ENCODE assay signal across 8 cellular contexts in genomic region chr22:21587803-21588611, GRCh38. TPM values are rescaled to one million over a fixed set of nuclear protein-coding genes. Genes with fewer than 3 reads are reported as not detected.
A peak's percentile ranks its signal among the peaks of the same experiment; 100 is the strongest.
DNase-seq lines count a peak whose midpoint lies in the region; ATAC-seq and TF ChIP-seq lines count a peak whose summit lies in the region.

No MANE protein-coding gene starts in this region.

- peaks cover 42% of the 10 kb centered on the region for H3K4me1 Mint-ChIP-seq in activated naive CD8-positive, alpha-beta T cell treated with anti-CD3 and anti-CD28 coated beads for 36 hours

- no peaks in the 10 kb centered on the region for H3K27me3 Mint-ChIP-seq in activated naive CD8-positive, alpha-beta T cell treated with anti-CD3 and anti-CD28 coated beads for 36 hours

- no peaks in the 10 kb centered on the region for H3K9me3 Mint-ChIP-seq in activated naive CD8-positive, alpha-beta T cell treated with anti-CD3 and anti-CD28 coated beads for 36 hours

- peak; percentile 55 for DNase-seq in activated naive CD8-positive, alpha-beta T cell treated with anti-CD3 and anti-CD28 coated beads for 36 hours
- peak; percentile 27 for DNase-seq in occipital lobe (lab: John Stamatoyannopoulos, UW)
- no peak for DNase-seq in central memory CD4-positive, alpha-beta T cell
- no peak for DNase-seq in HuH-7.5 (ENCODE audit: low spot score)
- DNase-seq in NCI-H2227 (lab: John Stamatoyannopoulos, UW; ENCODE audit: unreplicated experiment), result no peak

- H3K27ac Mint-ChIP-seq in activated naive CD8-positive, alpha-beta T cell treated with anti-CD3 and anti-CD28 coated beads for 36 hours, result peak overlapping the region; percentile 88

- H4K20me1 ChIP-seq in DOHH2 (ENCODE audit: control insufficient read depth, insufficient read depth, low read depth, low read length), result peaks cover 44% of the 10 kb centered on the region

- no peaks in the 10 kb centered on the region for H3K9me3 ChIP-seq in DOHH2 (ENCODE audit: control insufficient read depth, insufficient read depth, low read length)

- peak overlapping the region; percentile 20; the same call in 1 of the 2 replicates for H3K4me3 ChIP-seq in DOHH2 (ENCODE audit: low read length)

- H3K27ac ChIP-seq in DOHH2 (ENCODE audit: low read depth, low read length), result peak overlapping the region; percentile 56

- H3K4me3 Mint-ChIP-seq in activated naive CD8-positive, alpha-beta T cell treated with anti-CD3 and anti-CD28 coated beads for 36 hours, result no peak overlapping the region

- H3K27me3 ChIP-seq in DOHH2 (ENCODE audit: control insufficient read depth, low read length), result no peaks in the 10 kb centered on the region

- peaks cover 47% of the 10 kb centered on the region for H3K36me3 ChIP-seq in DOHH2 (ENCODE audit: control insufficient read depth, low read length)

- peaks cover 6% of the 10 kb centered on the region for H3K36me3 Mint-ChIP-seq in activated naive CD8-positive, alpha-beta T cell treated with anti-CD3 and anti-CD28 coated beads for 36 hours

- H3K4me1 ChIP-seq in DOHH2 (ENCODE audit: control insufficient read depth, low read length), result peaks cover 62% of the 10 kb centered on the region

- no peaks in the 10 kb centered on the region for H3K9me2 ChIP-seq in DOHH2 (replicated peaks; ENCODE audit: control insufficient read depth, low read length)

- no peak for TF ChIP-seq CTCF in DOHH2 (IDR thresholded peaks at IDR 0.05; ENCODE audit: low read depth, low read length, poor library complexity, severe bottlenecking)

- H3K79me2 ChIP-seq in DOHH2 (ENCODE audit: control insufficient read depth, low read length), result peaks cover 99% of the 10 kb centered on the region

- peak overlapping the region; percentile 57 for H3K4me2 ChIP-seq in DOHH2 (ENCODE audit: low read length)

- ATAC-seq in GM21381 (IDR thresholded peaks at IDR 0.05; ENCODE audit: unreplicated experiment) (peak; percentile 72), HG03571 (IDR thresholded peaks at IDR 0.05; ENCODE audit: unreplicated experiment) (peak; percentile 82)

- H3F3A ChIP-seq in DOHH2 (ENCODE audit: control insufficient read depth, insufficient read depth), result peaks cover 12% of the 10 kb centered on the region

RNA-seq across cellular contexts. Expression of gene UBE2L3, which starts 20.5 kb away (rescaled TPM):
- total RNA-seq in activated naive CD8-positive, alpha-beta T cell treated with anti-CD3 and anti-CD28 coated beads for 36 hours, result 10 to 100 TPM; 70.0 to 72.9 TPM
- total RNA-seq in occipital lobe, result 23.6 TPM

RNA-seq across cellular contexts. Expression of gene RIMBP3C, which starts 36.7 kb away (rescaled TPM):
- total RNA-seq in activated naive CD8-positive, alpha-beta T cell treated with anti-CD3 and anti-CD28 coated beads for 36 hours, result under 1 TPM; 0.06 to 0.20 TPM
- total RNA-seq in occipital lobe, result 1.6 TPM

RNA-seq across cellular contexts. Expression of gene YDJC, which starts 41.8 kb away (rescaled TPM):
- 10 to 100 TPM; 83.0 to 86.4 TPM for total RNA-seq in activated naive CD8-positive, alpha-beta T cell treated with anti-CD3 and anti-CD28 coated beads for 36 hours
- total RNA-seq in occipital lobe, result 7.0 TPM

RNA-seq across cellular contexts. Expression of gene CCDC116, which starts 44.6 kb away (rescaled TPM):
- under 1 TPM; 0.29 to 0.34 TPM for total RNA-seq in activated naive CD8-positive, alpha-beta T cell treated with anti-CD3 and anti-CD28 coated beads for 36 hours
- 0.16 TPM for total RNA-seq in occipital lobe

RNA-seq across cellular contexts. Expression of gene SDF2L1, which starts 54.1 kb away (rescaled TPM):
- 10 to 100 TPM; 52.6 to 53.8 TPM for total RNA-seq in activated naive CD8-positive, alpha-beta T cell treated with anti-CD3 and anti-CD28 coated beads for 36 hours
- total RNA-seq in occipital lobe, result 4.7 TPM

Comparison
In these comparisons a context has a peak if more than half of its experiments do, and no peak if none do; other contexts are left out.
1. DNase-seq: peak in activated naive CD8-positive, alpha-beta T cell treated with anti-CD3 and anti-CD28 coated beads for 36 hours (single experiment) and occipital lobe (single experiment); none in central memory CD4-positive, alpha-beta T cell (single experiment), HuH-7.5 (single experiment) and NCI-H2227 (single experiment).
2. RNA of gene YDJC, which starts 41.8 kb away (total RNA-seq): 83.0 to 86.4 TPM in activated naive CD8-positive, alpha-beta T cell treated with anti-CD3 and anti-CD28 coated beads for 36 hours; 7.0 TPM in occipital lobe (single experiment); every median in the first group is over 10 times any median in the second.